Comparison of ENCODE assay signal across 19 cellular contexts in the genomic region with DNA sequence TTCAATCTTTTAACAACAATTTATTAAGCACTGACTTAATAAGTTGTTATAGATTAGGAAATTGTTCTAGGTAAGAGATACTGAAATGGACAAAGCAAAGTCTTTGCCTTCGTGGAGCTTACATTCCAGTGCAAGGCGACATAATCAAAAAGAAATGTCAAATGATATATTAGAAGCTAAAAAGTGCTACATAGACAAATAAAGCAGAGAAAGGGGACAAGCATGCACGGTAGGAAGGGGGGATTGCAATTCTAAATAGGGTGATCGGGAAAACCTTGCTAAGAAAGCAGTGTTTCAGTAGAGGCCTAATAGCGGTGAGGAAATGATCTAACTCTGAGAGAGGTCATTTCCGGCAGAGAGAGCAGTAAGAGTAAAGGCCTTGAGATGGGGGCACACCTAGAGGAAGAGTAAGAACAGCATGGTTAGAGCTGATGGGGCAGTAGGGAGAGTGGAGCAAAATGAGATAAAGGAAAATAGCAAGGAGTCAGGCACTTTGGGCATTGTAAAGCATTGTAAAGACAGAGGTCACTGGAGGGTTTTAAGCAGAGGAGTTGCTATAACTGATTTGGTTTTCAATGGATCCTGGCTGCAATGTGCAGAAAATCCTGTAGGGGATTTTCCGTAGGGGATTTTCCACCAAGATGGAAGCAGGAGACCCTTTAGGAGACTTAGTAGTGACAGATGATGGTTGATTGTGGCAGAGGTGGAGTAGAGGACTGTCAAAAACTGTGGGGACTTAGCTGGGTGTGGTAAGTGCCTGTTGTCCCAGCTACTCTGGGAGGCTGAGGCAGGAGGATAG.
A peak's percentile ranks its signal among the peaks of the same experiment; 100 is the strongest.
DNase-seq lines count a peak whose midpoint lies in the region; ATAC-seq and TF ChIP-seq lines count a peak whose summit lies in the region.
"Had no signal": no experiment of that assay in that cellular context is flagged by ENCODE, and none has a peak within 500 bp of the region (broad histone marks: within the 10 kb centered on the region; RNA-seq: fewer than 3 reads in every experiment).

No MANE protein-coding gene starts in this region.

- H3K79me1 ChIP-seq in H9 (ENCODE audit: insufficient read depth, low read depth, low read length, poor library complexity, severe bottlenecking): no peaks in the 10 kb centered on the region

- H3K4ac ChIP-seq in H9 (ENCODE audit: low read depth, low read length): no peak overlapping the region

- TF ChIP-seq CTCF in BE2C (IDR thresholded peaks at IDR 0.05; ENCODE audit: low read depth, low read length) (peak; percentile 19; the same call in 1 of the 2 replicates), H9 (conservative IDR thresholded peaks at IDR 0.05) (peak; percentile 49; the same call in 2 of the 3 replicates), brain microvascular endothelial cell (IDR thresholded peaks at IDR 0.05; ENCODE audit: low read depth, low read length, missing control alignments) (peak; percentile 13)

- H2BK12ac ChIP-seq in H9 (ENCODE audit: insufficient read length, low read depth, low read length): no peak overlapping the region

- no peaks in the 10 kb centered on the region for H3K4me1 ChIP-seq in BE2C
- no peaks in the 10 kb centered on the region; the same call in 1 of the 2 replicates for H3K4me1 ChIP-seq in H9 (ENCODE audit: insufficient read depth, low read length)
- H3K4me1 ChIP-seq: Peyer's patch had no signal

- H3K4me3 Mint-ChIP-seq in H9: no peak overlapping the region
- no peak overlapping the region for H3K4me3 Mint-ChIP-seq in effector memory CD8-positive, alpha-beta T cell
- H3K4me3 Mint-ChIP-seq in activated T-helper 1 cell treated with anti-CD3 and anti-CD28 coated beads, Interleukin-12 subunit alpha, Interleukin-12 subunit beta, Interleukin-2, Interleukin-4 antibody, amounts not matched to agents 30 ng/mL and 10 ng/mL and 1 ng/mL, durations not matched to agents 14 hours and 24 hours and 36 hours: no peak overlapping the region
- H3K4me3 Mint-ChIP-seq: B cell, IgD-negative memory B cell had no signal

- WGBS in H9 (ENCODE audit: extremely low coverage, insufficient read length, low lambda C conversion rate): no CpG with 5 or more reads among the region's 7 CpGs

- no peak overlapping the region for H3K4me2 ChIP-seq in H9 (ENCODE audit: insufficient read depth, insufficient read length, low read length)

- no peak overlapping the region for H3K18ac ChIP-seq in H9 (ENCODE audit: insufficient read length, low read depth, low read length)

- no peaks in the 10 kb centered on the region for H3K9me3 ChIP-seq in BE2C
- no peaks in the 10 kb centered on the region for H3K9me3 ChIP-seq in H9 (ENCODE audit: control insufficient read depth, low read depth, low read length)
- H3K9me3 ChIP-seq: Peyer's patch had no signal

- H3K27ac Mint-ChIP-seq in H9: no peak overlapping the region; a peak in 1 of 7 replicates
- H3K27ac Mint-ChIP-seq in effector memory CD8-positive, alpha-beta T cell: no peak overlapping the region
- no peak overlapping the region for H3K27ac Mint-ChIP-seq in activated T-helper 1 cell treated with anti-CD3 and anti-CD28 coated beads, Interleukin-12 subunit alpha, Interleukin-12 subunit beta, Interleukin-2, Interleukin-4 antibody, amounts not matched to agents 30 ng/mL and 10 ng/mL and 1 ng/mL, durations not matched to agents 14 hours and 24 hours and 36 hours
- H3K27ac Mint-ChIP-seq: B cell, IgD-negative memory B cell had no signal

- no peaks in the 10 kb centered on the region for H4K20me1 ChIP-seq in H9 (ENCODE audit: control insufficient read depth, insufficient read depth, insufficient read length)

- H3K36me3 ChIP-seq in BE2C (no peaks in the 10 kb centered on the region), brain microvascular endothelial cell (replicated peaks) (no peaks in the 10 kb centered on the region)
- H3K36me3 ChIP-seq: Peyer's patch had no signal

- H3K9ac ChIP-seq in H9 (ENCODE audit: extremely low read depth, insufficient read length, low read length): no peak overlapping the region

- no peak overlapping the region for H3K14ac ChIP-seq in H9 (ENCODE audit: insufficient read depth, low read length)

- DNase-seq in BE2C (no peak), H9 (no peak), brain microvascular endothelial cell (no peak), iPS-NIHi11 (ENCODE audit: low spot score) (peak; percentile 11), D341Med (ENCODE audit: low spot score) (no peak)
- no peak for DNase-seq in effector memory CD8-positive, alpha-beta T cell
- no peak for DNase-seq in activated T-helper 1 cell treated with anti-CD3 and anti-CD28 coated beads, Interleukin-12 subunit alpha, Interleukin-12 subunit beta, Interleukin-2, Interleukin-4 antibody, amounts not matched to agents 30 ng/mL and 10 ng/mL and 1 ng/mL, durations not matched to agents 14 hours and 24 hours and 36 hours (ENCODE audit: low spot score)
- DNase-seq: DMS79 treated with DMSO at 0.1 percent for 48 hours, GOT3, Karpas-422, NCI-H1417, NCI-H187, NCI-H446, NCI-H526, Peyer's patch had no signal

- no peak overlapping the region for H4K91ac ChIP-seq in H9 (ENCODE audit: insufficient read length, low read depth, low read length)

- peak overlapping the region; percentile 45 for H2BK20ac ChIP-seq in H9 (ENCODE audit: low read depth, low read length, poor library complexity, severe bottlenecking)

- H2AK5ac ChIP-seq in H9 (ENCODE audit: insufficient read length, low read length): no peak overlapping the region

- H2BK15ac ChIP-seq in H9 (ENCODE audit: low read depth, low read length): no peak overlapping the region

- H3K23me2 ChIP-seq in H9 (ENCODE audit: insufficient read length, low read depth, low read length, poor library complexity, severe bottlenecking): no peaks in the 10 kb centered on the region

- H3K27me3 ChIP-seq in BE2C: no peaks in the 10 kb centered on the region
- no peaks in the 10 kb centered on the region for H3K27me3 ChIP-seq in H9 (ENCODE audit: insufficient read depth, low read length)
- H3K27me3 ChIP-seq in brain microvascular endothelial cell (replicated peaks): no peaks in the 10 kb centered on the region
- H3K27me3 ChIP-seq: Peyer's patch had no signal

- no peak overlapping the region for H3T11ph ChIP-seq in H9 (ENCODE audit: low read length)

- no peaks in the 10 kb centered on the region; the same call in none of the 2 replicates for H3K27me3 Mint-ChIP-seq in H9 (ENCODE audit: low read depth)
- peaks cover 0 to 4% of the 10 kb centered on the region in 2 donors for H3K27me3 Mint-ChIP-seq in effector memory CD8-positive, alpha-beta T cell
- peaks cover 2% of the 10 kb centered on the region for H3K27me3 Mint-ChIP-seq in activated T-helper 1 cell treated with anti-CD3 and anti-CD28 coated beads, Interleukin-12 subunit alpha, Interleukin-12 subunit beta, Interleukin-2, Interleukin-4 antibody, amounts not matched to agents 30 ng/mL and 10 ng/mL and 1 ng/mL, durations not matched to agents 14 hours and 24 hours and 36 hours (ENCODE audit: insufficient read depth)

- no peaks in the 10 kb centered on the region for H3K79me2 ChIP-seq in H9 (ENCODE audit: insufficient read depth, low read length)

- H3K4me3 ChIP-seq in BE2C (ENCODE audit: low read depth, low read length) (no peak overlapping the region), brain microvascular endothelial cell (ENCODE audit: low read depth, low read length) (no peak overlapping the region)
- H3K4me3 ChIP-seq: Peyer's patch had no signal

- H4K8ac ChIP-seq in H9 (replicated peaks; ENCODE audit: insufficient read length, low read depth, low read length): no peak overlapping the region

- peaks cover 5 to 8% of the 10 kb centered on the region in 2 experiments; a peak in 3 of 5 replicates for H3K9me3 Mint-ChIP-seq in H9
- H3K9me3 Mint-ChIP-seq in effector memory CD8-positive, alpha-beta T cell: no peaks in the 10 kb centered on the region
- H3K9me3 Mint-ChIP-seq in activated T-helper 1 cell treated with anti-CD3 and anti-CD28 coated beads, Interleukin-12 subunit alpha, Interleukin-12 subunit beta, Interleukin-2, Interleukin-4 antibody, amounts not matched to agents 30 ng/mL and 10 ng/mL and 1 ng/mL, durations not matched to agents 14 hours and 24 hours and 36 hours: no peaks in the 10 kb centered on the region

- no peak for ATAC-seq in effector memory CD8-positive, alpha-beta T cell (replicated peaks)
- ATAC-seq in HG03354 (IDR thresholded peaks at IDR 0.05; ENCODE audit: poor library complexity, severe bottlenecking, unreplicated experiment): no peak
- ATAC-seq: SK-N-SH treated with all-trans-retinoic acid at 6 μM for 48 hours had no signal

- peaks cover 6 to 9% of the 10 kb centered on the region in 2 experiments; a peak in 3 of 4 replicates for H3K4me1 Mint-ChIP-seq in H9
- H3K4me1 Mint-ChIP-seq in effector memory CD8-positive, alpha-beta T cell (ENCODE audit: low read depth in 2 of 2): no peaks in the 10 kb centered on the region
- H3K4me1 Mint-ChIP-seq in activated T-helper 1 cell treated with anti-CD3 and anti-CD28 coated beads, Interleukin-12 subunit alpha, Interleukin-12 subunit beta, Interleukin-2, Interleukin-4 antibody, amounts not matched to agents 30 ng/mL and 10 ng/mL and 1 ng/mL, durations not matched to agents 14 hours and 24 hours and 36 hours (ENCODE audit: low read depth): no peaks in the 10 kb centered on the region
- H3K4me1 Mint-ChIP-seq: B cell, IgD-negative memory B cell had no signal

- no peak overlapping the region for H3K27ac ChIP-seq in H9 (ENCODE audit: insufficient read length, low read depth, low read length)
- H3K27ac ChIP-seq in brain microvascular endothelial cell: no peak overlapping the region
- H3K27ac ChIP-seq: Peyer's patch had no signal

- H2AFZ ChIP-seq in H9 (ENCODE audit: low read length): peak overlapping the region; percentile 85

- no peak overlapping the region for H3K56ac ChIP-seq in H9 (ENCODE audit: insufficient read length, low read depth, low read length)

- no peak overlapping the region for H2BK5ac ChIP-seq in H9 (ENCODE audit: insufficient read length, low read length)

- in situ Hi-C loops in brain microvascular endothelial cell (cut with HindIII; ENCODE audit: low pct_ligation_motif_present, low sequenced_read_pairs): no loop called here

- intact Hi-C loops in activated T-helper 1 cell treated with anti-CD3 and anti-CD28 coated beads, Interleukin-12 subunit alpha, Interleukin-12 subunit beta, Interleukin-2, Interleukin-4 antibody, amounts not matched to agents 30 ng/mL and 10 ng/mL and 1 ng/mL, durations not matched to agents 14 hours and 24 hours and 36 hours (cut with micrococcal nuclease): no loop called here

- no peak overlapping the region for H3K23ac ChIP-seq in H9 (ENCODE audit: insufficient read length, low read depth, low read length)

- no peak overlapping the region for H2BK120ac ChIP-seq in H9 (ENCODE audit: low read depth, low read length, poor library complexity, severe bottlenecking)

- no peak overlapping the region for H4K5ac ChIP-seq in H9 (ENCODE audit: insufficient read length, low read depth, low read length)

- H3K36me3 Mint-ChIP-seq in H9 (ENCODE audit: insufficient read depth in 1 of 3, low read depth in 3 of 3): peaks cover 3 to 16% (median 4%) of the 10 kb centered on the region in 3 experiments; a peak in 5 of 7 replicates
- H3K36me3 Mint-ChIP-seq in effector memory CD8-positive, alpha-beta T cell (ENCODE audit: insufficient read depth): no peaks in the 10 kb centered on the region
- no peaks in the 10 kb centered on the region for H3K36me3 Mint-ChIP-seq in activated T-helper 1 cell treated with anti-CD3 and anti-CD28 coated beads, Interleukin-12 subunit alpha, Interleukin-12 subunit beta, Interleukin-2, Interleukin-4 antibody, amounts not matched to agents 30 ng/mL and 10 ng/mL and 1 ng/mL, durations not matched to agents 14 hours and 24 hours and 36 hours (ENCODE audit: low read depth)
- H3K36me3 Mint-ChIP-seq: IgD-negative memory B cell had no signal
